In genomic region chr18:61893971-61894750, GRCh38 we compare ENCODE assay signal across 8 cellular contexts. TPM values are rescaled to one million over a fixed set of nuclear protein-coding genes. Genes with fewer than 3 reads are reported as not detected.
A peak's percentile ranks its signal among the peaks of the same experiment; 100 is the strongest.
DNase-seq lines count a peak whose midpoint lies in the region; ATAC-seq and TF ChIP-seq lines count a peak whose summit lies in the region.

No MANE protein-coding gene starts in this region.

- intact Hi-C loops in Right ventricle myocardium inferior (cut with DNase I), result loop anchor here (2.0 to 5.0 kb wide), 3 partner anchors 147 to 311 kb away; no protein-coding TSS in a partner anchor

- H3K36me3 ChIP-seq in osteoblast (ENCODE audit: insufficient read depth, low read length) (no peaks in the 10 kb centered on the region), thoracic aorta (no peaks in the 10 kb centered on the region)

- H3K4me1 ChIP-seq in osteoblast (ENCODE audit: insufficient read depth, low read length) (peaks cover 15% of the 10 kb centered on the region), thoracic aorta (ENCODE audit: control insufficient read depth in 1 of 2, low read depth in 2 of 2) (peaks cover 5 to 35% of the 10 kb centered on the region in 2 donors)

- H3K27ac ChIP-seq in osteoblast (ENCODE audit: low read depth, low read length) (peak overlapping the region; percentile 53), thoracic aorta (peak overlapping the region; percentile 68 to 79)

- H3K9me3 Mint-ChIP-seq in activated naive CD4-positive, alpha-beta T cell treated with anti-CD3 and anti-CD28 coated beads, Interleukin-2, amount 50 U/mL, for 24 hours, result no peaks in the 10 kb centered on the region

- peaks cover 18% of the 10 kb centered on the region for H3K27me3 Mint-ChIP-seq in activated naive CD4-positive, alpha-beta T cell treated with anti-CD3 and anti-CD28 coated beads, Interleukin-2, amount 50 U/mL, for 24 hours

- no peaks in the 10 kb centered on the region for H4K20me1 ChIP-seq in osteoblast (ENCODE audit: insufficient read depth, low read length)

- peak overlapping the region; percentile 81 for H3K4me3 Mint-ChIP-seq in activated naive CD4-positive, alpha-beta T cell treated with anti-CD3 and anti-CD28 coated beads, Interleukin-2, amount 50 U/mL, for 24 hours

- H3K4me2 ChIP-seq in osteoblast (ENCODE audit: insufficient read depth, low read length), result peak overlapping the region; percentile 94

- no peaks in the 10 kb centered on the region for H3K36me3 Mint-ChIP-seq in activated naive CD4-positive, alpha-beta T cell treated with anti-CD3 and anti-CD28 coated beads, Interleukin-2, amount 50 U/mL, for 24 hours

- H3K27ac Mint-ChIP-seq in activated naive CD4-positive, alpha-beta T cell treated with anti-CD3 and anti-CD28 coated beads, Interleukin-2, amount 50 U/mL, for 24 hours, result no peak overlapping the region

- H3K4me3 ChIP-seq in osteoblast (ENCODE audit: insufficient read depth, low read length) (peak overlapping the region; percentile 94), thoracic aorta (peak overlapping the region; percentile 97)

- peak overlapping the region; percentile 91 for H2AFZ ChIP-seq in osteoblast (ENCODE audit: low read length)

- H3K9me3 ChIP-seq in osteoblast (ENCODE audit: low read depth, low read length) (no peaks in the 10 kb centered on the region), thoracic aorta (no peaks in the 10 kb centered on the region)

- DNase-seq in COR-L47 (lab: John Stamatoyannopoulos, UW), result peak; percentile 79
- DNase-seq in HUDEP-2 (lab: John Stamatoyannopoulos, UW; ENCODE audit: unreplicated experiment in 76 of 76), result peak in 52 of 76 experiments; percentile 4 to 68 (median 39)
- peak; percentile 9 for DNase-seq in SHP77 treated with DMSO at 0.1 percent for 48 hours (lab: John Stamatoyannopoulos, UW)
- peak; percentile 89 for DNase-seq in Right ventricle myocardium inferior (ENCODE audit: missing footprints)
- peak; percentile 98 for DNase-seq in osteoblast (ENCODE audit: insufficient read length, low spot score, missing footprints)
- peak; percentile 27 for DNase-seq in thoracic aorta (ENCODE audit: low spot score)

- H3K4me1 Mint-ChIP-seq in activated naive CD4-positive, alpha-beta T cell treated with anti-CD3 and anti-CD28 coated beads, Interleukin-2, amount 50 U/mL, for 24 hours, result peaks cover 12% of the 10 kb centered on the region

- H3K27me3 ChIP-seq in osteoblast (ENCODE audit: insufficient read depth, low read length) (no peaks in the 10 kb centered on the region), thoracic aorta (replicated peaks; ENCODE audit: insufficient read depth) (no peaks in the 10 kb centered on the region)

- peak; percentile 8 for TF ChIP-seq CTCF in osteoblast (IDR thresholded peaks at IDR 0.05; ENCODE audit: extremely low read depth, low read depth, low read length)
- TF ChIP-seq CTCF in thoracic aorta (IDR thresholded peaks at IDR 0.05), result no peak

- H3K79me2 ChIP-seq in osteoblast (ENCODE audit: insufficient read depth, low read length), result peaks cover 24% of the 10 kb centered on the region

- peak; percentile 77 for ATAC-seq in GM21367 (IDR thresholded peaks at IDR 0.05; ENCODE audit: unreplicated experiment)
- peak; percentile 96 for ATAC-seq in Right ventricle myocardium inferior
- ATAC-seq in thoracic aorta (ENCODE audit: insufficient number of reproducible peaks, low FRiP score, low read depth), result peak; percentile 71

RNA-seq across cellular contexts. Expression of gene RNF152, which starts 1.4 kb away (rescaled TPM):
- 12.6 TPM for total RNA-seq in Right ventricle myocardium inferior
- 3.3 and 5.0 TPM in 2 replicates for total RNA-seq in osteoblast
- total RNA-seq in thoracic aorta, result 10 to 100 TPM; 30.5 to 57.7 TPM

Comparison
In these comparisons a context has a peak if more than half of its experiments do, and no peak if none do; other contexts are left out.
1. Peak in every context shown above with its lines: DNase-seq, ATAC-seq, H3K4me3 ChIP-seq and H3K27ac ChIP-seq.
2. DNase-seq: peak in every context shown above with its lines; median percentile 98 in osteoblast; 89 in Right ventricle myocardium inferior; 79 in COR-L47; 39 in HUDEP-2; 27 in thoracic aorta; 9 in SHP77 treated with DMSO at 0.1 percent for 48 hours.